ENCODE assay signal across 16 cellular contexts in genomic region chrX:11040405-11040804, GRCh38.
DNase-seq lines count a peak whose midpoint lies in the region; ATAC-seq, FAIRE-seq and TF ChIP-seq lines count a peak whose summit lies in the region.
"Had no signal": no experiment of that assay in that cellular context is flagged by ENCODE, and none has a peak within 500 bp of the region (broad histone marks: within the 10 kb centered on the region; RNA-seq: fewer than 3 reads in every experiment).

No MANE protein-coding gene starts in this region.

- ATAC-seq in Panc1: no peak
- ATAC-seq in HG03439 (IDR thresholded peaks at IDR 0.05; ENCODE audit: unreplicated experiment): no peak
- ATAC-seq in GM18861 (IDR thresholded peaks at IDR 0.05; ENCODE audit: unreplicated experiment): no peak

- H3K9me3 ChIP-seq in Panc1 (ENCODE audit: control insufficient read depth, insufficient read depth, low read depth, low read length) (no peaks in the 10 kb centered on the region), H1 (ENCODE audit: insufficient read depth in 2 of 2, low read depth in 1 of 2, low read length in 1 of 2) (no peaks in the 10 kb centered on the region), neural progenitor cell (ENCODE audit: low read depth) (no peaks in the 10 kb centered on the region)

- no peak overlapping the region for H3K4ac ChIP-seq in H1 (replicated peaks; ENCODE audit: insufficient read length, low read depth, low read length)

- no peak overlapping the region for H4K91ac ChIP-seq in H1 (replicated peaks; ENCODE audit: insufficient read length, low read length)

- no peak for DNase-seq in Panc1 (ENCODE audit: low read depth, low spot score)
- no peak for DNase-seq in H1 (ENCODE audit: low read depth in 1 of 2, low spot score in 2 of 2)
- DNase-seq in neural progenitor cell (ENCODE audit: low spot score): no peak
- no peak for DNase-seq in NCI-H774 (lab: John Stamatoyannopoulos, UW)
- DNase-seq: C1 segment of cervical spinal cord, COR-L47, KBM-7, NCI-H1092, NCI-H446 treated with DMSO at 0.1 percent for 48 hours, NCI-H748 treated with DMSO at 0.1 percent for 48 hours, SHP77 had no signal

- H3K27me3 ChIP-seq in Panc1 (ENCODE audit: control insufficient read depth, insufficient read depth, low read length) (no peaks in the 10 kb centered on the region), H1 (replicated peaks in 1 of 4; ENCODE audit: control insufficient read depth in 3 of 4, extremely low read depth in 1 of 4, insufficient read depth in 3 of 4, low read length in 3 of 4) (no peaks in the 10 kb centered on the region), neural progenitor cell (no peaks in the 10 kb centered on the region)

- no peak for TF ChIP-seq POLR2A in H1 (IDR thresholded peaks at IDR 0.05; ENCODE audit: control extremely low read depth in 1 of 2, low read depth in 2 of 2, low read length in 2 of 2)

- no peak overlapping the region for H4K5ac ChIP-seq in H1 (ENCODE audit: insufficient read length, low read depth, low read length)

- no peak overlapping the region for H2BK12ac ChIP-seq in H1 (ENCODE audit: low read depth, low read length)

- in situ Hi-C loops in Panc1 (cut with HindIII; ENCODE audit: low pct_unique_long_range_greater_than_20kb, low sequenced_read_pairs): no loop called here

- no peaks in the 10 kb centered on the region for H4K20me1 ChIP-seq in H1 (replicated peaks in 1 of 2; ENCODE audit: control insufficient read depth in 1 of 2, insufficient read depth in 2 of 2, low read length in 2 of 2)
- no peaks in the 10 kb centered on the region for H4K20me1 ChIP-seq in neural progenitor cell (ENCODE audit: low read depth)

- no peak overlapping the region for H2BK15ac ChIP-seq in H1 (ENCODE audit: low read length)

- H3K56ac ChIP-seq in H1 (replicated peaks; ENCODE audit: insufficient read length, low read depth, low read length): no peak overlapping the region

- H3K9me3 Mint-ChIP-seq in neural progenitor cell: peaks cover 5% of the 10 kb centered on the region

- no peak overlapping the region for H4K8ac ChIP-seq in H1 (ENCODE audit: extremely low read depth, insufficient read depth, low read length)

- TF ChIP-seq RAD21 in H1 (IDR thresholded peaks at IDR 0.05 in 1 of 2, conservative IDR thresholded peaks at IDR 0.05 in 1 of 2; ENCODE audit: low read depth in 2 of 2, low read length in 2 of 2): peak in 1 of 2 experiments; percentile 28; a peak in 2 of 4 replicates

- intact Hi-C loops in Panc1 (cut with micrococcal nuclease; ENCODE audit: unreplicated experiment): no loop called here

- H3K27ac Mint-ChIP-seq in neural progenitor cell: no peak overlapping the region

- no peak overlapping the region for H3K4me3 Mint-ChIP-seq in neural progenitor cell

- 100% methylated on average over 1 of the region's 1 CpG; no CpG with 5 or more reads in 1 of the 2 experiments for WGBS in H1 (ENCODE audit: extremely low coverage in 1 of 2, insufficient coverage in 1 of 2, insufficient read length in 1 of 2, insufficient replicate concordance in 2 of 2, low coverage in 1 of 2, low lambda C conversion rate in 2 of 2, missing lambda C conversion rate in 1 of 2), 2 experiments

- peak; percentile 8; the same call in 1 of the 2 replicates for TF ChIP-seq CTCF in C4-2B (conservative IDR thresholded peaks at IDR 0.05)
- peak; percentile 18 for TF ChIP-seq CTCF in Panc1 (IDR thresholded peaks at IDR 0.05)
- peak in 1 of 3 experiments; percentile 14; a peak in 1 of 4 replicates for TF ChIP-seq CTCF in H1 (IDR thresholded peaks at IDR 0.05; ENCODE audit: control extremely low read depth in 1 of 3, insufficient read depth in 1 of 3, low read depth in 1 of 3, low read length in 3 of 3)
- peak; percentile 4 for TF ChIP-seq CTCF in neural progenitor cell (IDR thresholded peaks at IDR 0.05)

- CTCF ChIA-PET in Panc1 (lab: Charles Lee) (no interaction called here), H1 (lab: Charles Lee; ENCODE audit: partially characterized antibody) (interaction anchor here (0.9 kb wide), 1 partner anchor 389 kb away, joined by 3 read pairs; no protein-coding TSS in a partner anchor)

- BruUV-seq in Panc1 (replicated peaks; lab: Mats Ljungman, UMichigan): no TSS peak

- no peak overlapping the region for H2AK5ac ChIP-seq in H1 (ENCODE audit: low read depth, low read length)

- peak; percentile 77 for FAIRE-seq in H1 (lab: Jason Lieb, UNC)
- FAIRE-seq: RCC 7860 had no signal

- H3K23ac ChIP-seq in H1 (ENCODE audit: insufficient read length): no peak overlapping the region

- TF ChIP-seq EP300 in H1 (IDR thresholded peaks at IDR 0.05; ENCODE audit: borderline replicate concordance in 1 of 2, low read depth in 2 of 2, low read length in 2 of 2): no peak

- H3K4me1 ChIP-seq in Panc1 (ENCODE audit: control insufficient read depth, insufficient read depth, low read length) (no peaks in the 10 kb centered on the region), H1 (replicated peaks in 1 of 4; ENCODE audit: control insufficient read depth in 3 of 4, insufficient read depth in 4 of 4, low read length in 3 of 4) (no peaks in the 10 kb centered on the region), neural progenitor cell (no peaks in the 10 kb centered on the region)

- H3K4me2 ChIP-seq in H1 (ENCODE audit: insufficient read depth in 1 of 2, low read depth in 2 of 2, low read length in 2 of 2): no peak overlapping the region
- no peak overlapping the region for H3K4me2 ChIP-seq in neural progenitor cell

- H3K27me3 Mint-ChIP-seq in neural progenitor cell (ENCODE audit: insufficient read depth, low read depth): no peaks in the 10 kb centered on the region

- H3K23me2 ChIP-seq in H1 (ENCODE audit: low read depth, low read length): no peaks in the 10 kb centered on the region

- H3K27ac ChIP-seq in C4-2B: no peak overlapping the region
- no peak overlapping the region for H3K27ac ChIP-seq in Panc1 (ENCODE audit: low read length)
- no peak overlapping the region for H3K27ac ChIP-seq in H1 (ENCODE audit: low read depth, low read length)
- no peak overlapping the region for H3K27ac ChIP-seq in neural progenitor cell
- H3K27ac ChIP-seq: HL-60 had no signal

- H3K36me3 Mint-ChIP-seq in neural progenitor cell: no peaks in the 10 kb centered on the region

- H2BK5ac ChIP-seq in H1 (ENCODE audit: low read depth, low read length): no peak overlapping the region

- POLR2A ChIA-PET in Panc1 (lab: Charles Lee): no interaction called here
- POLR2A ChIA-PET in H1 (lab: Charles Lee; ENCODE audit: partially characterized antibody): no interaction called here

- no peak overlapping the region for H3K18ac ChIP-seq in H1 (ENCODE audit: extremely low read depth, low read length)

- no peak overlapping the region for H2BK20ac ChIP-seq in H1 (ENCODE audit: low read length)

- no peaks in the 10 kb centered on the region for H3F3A ChIP-seq in neural progenitor cell (ENCODE audit: low read depth)

- no peaks in the 10 kb centered on the region for H3K36me3 ChIP-seq in Panc1 (ENCODE audit: control insufficient read depth, insufficient read depth, low read length)
- H3K36me3 ChIP-seq in H1 (ENCODE audit: control insufficient read depth in 2 of 4, insufficient read depth in 4 of 4, low read length in 3 of 4): no peaks in the 10 kb centered on the region
- H3K36me3 ChIP-seq in neural progenitor cell: no peaks in the 10 kb centered on the region

- no peaks in the 10 kb centered on the region for H3K79me1 ChIP-seq in H1 (ENCODE audit: low read depth, low read length)

- H3K79me2 ChIP-seq in H1 (ENCODE audit: control insufficient read depth in 1 of 2, insufficient read depth in 2 of 2, low read length in 2 of 2): no peaks in the 10 kb centered on the region
- H3K79me2 ChIP-seq in neural progenitor cell (ENCODE audit: low read depth): no peaks in the 10 kb centered on the region

- H3K4me3 ChIP-seq in Panc1 (ENCODE audit: low read depth in 2 of 2, low read length in 2 of 2) (no peak overlapping the region), H1 (ENCODE audit: extremely low read depth in 1 of 4, insufficient read depth in 2 of 4, low read depth in 3 of 4, low read length in 4 of 4) (no peak overlapping the region), neural progenitor cell (no peak overlapping the region)

- no peak overlapping the region for H2BK120ac ChIP-seq in H1 (replicated peaks; ENCODE audit: low read depth, low read length)

- H3K9ac ChIP-seq in H1 (replicated peaks in 1 of 4; ENCODE audit: extremely low read depth in 1 of 4, low read depth in 3 of 4, low read length in 3 of 4) (no peak overlapping the region), neural progenitor cell (no peak overlapping the region)

- no peak overlapping the region for H3K14ac ChIP-seq in H1 (ENCODE audit: insufficient read length)

- H2AFZ ChIP-seq in H1 (ENCODE audit: low read length) (no peak overlapping the region), neural progenitor cell (replicated peaks) (no peak overlapping the region)

- H3K4me1 Mint-ChIP-seq in neural progenitor cell: no peaks in the 10 kb centered on the region

TF ChIP-seq in H1, 55 proteins besides CTCF, POLR2A, EP300 and RAD21:
- TF ChIP-seq TCF12 (IDR thresholded peaks at IDR 0.05; ENCODE audit: low read depth, low read length) (no peak), ATF2 (IDR thresholded peaks at IDR 0.05; ENCODE audit: low read length) (no peak), E2F6 (IDR thresholded peaks at IDR 0.05) (no peak), ASH2L (IDR thresholded peaks at IDR 0.05; ENCODE audit: low read length) (no peak), POU5F1 (IDR thresholded peaks at IDR 0.05; ENCODE audit: low read depth, low read length) (no peak), FOSL1 (IDR thresholded peaks at IDR 0.05; ENCODE audit: insufficient read depth, low read depth, low read length) (no peak)
